42 cellular contexts compared by ENCODE assay signal in genomic region chr4:154441124-154441523, GRCh38. TPM values are rescaled to one million over a fixed set of nuclear protein-coding genes. Genes with fewer than 3 reads are reported as not detected.
"Had no signal": no experiment of that assay in that cellular context is flagged by ENCODE, and none has a peak within 500 bp of the region (broad histone marks: within the 10 kb centered on the region; RNA-seq: fewer than 3 reads in every experiment).

No MANE protein-coding gene starts in this region.

- H3K4me3 Mint-ChIP-seq: activated naive CD4-positive, alpha-beta T cell treated with anti-CD3 and anti-CD28 coated beads for 36 hours; activated naive CD4-positive, alpha-beta T cell treated with anti-CD3 and anti-CD28 coated beads, Interleukin-2, amount 10 ng/mL, durations not matched to agents 7 days and 5 days; activated naive CD4-positive, alpha-beta T cell treated with anti-CD3 and anti-CD28 coated beads, Interleukin-2, amount 50 U/mL, for 24 hours; activated naive CD8-positive, alpha-beta T cell; activated naive CD8-positive, alpha-beta T cell treated with anti-CD3 and anti-CD28 coated beads for 36 hours; activated naive CD8-positive, alpha-beta T cell treated with anti-CD3 and anti-CD28 coated beads, Interleukin-2, amount 10 ng/mL, durations not matched to agents 7 days and 5 days; activated naive CD8-positive, alpha-beta T cell treated with anti-CD3 and anti-CD28 coated beads, Interleukin-2, amount 50 U/mL, for 24 hours; activated T-cell treated with anti-CD3 and anti-CD28 coated beads, Interleukin-2, amount 50 U/mL, for 24 hours; activated T-cell treated with anti-CD3 and anti-CD28 coated beads, Interleukin-2, amount 50 U/mL, for 4 hours; activated T-cell treated with anti-CD3 and anti-CD28 coated beads, Interleukin-2, amount 50 U/mL, for 72 hours; activated T-helper 1 cell treated with anti-CD3 and anti-CD28 coated beads, Interleukin-12 subunit alpha, Interleukin-12 subunit beta, Interleukin-2, Interleukin-4 antibody, amounts not matched to agents 30 ng/mL and 10 ng/mL and 1 ng/mL, durations not matched to agents 14 hours and 24 hours and 36 hours; activated T-helper 17 cell treated with anti-CD3 and anti-CD28 coated beads, Interleukin-2, amount 50 U/mL, for 72 hours; brain; central memory CD8-positive, alpha-beta T cell had no signal

- H3K9me3 Mint-ChIP-seq: activated naive CD4-positive, alpha-beta T cell treated with anti-CD3 and anti-CD28 coated beads for 36 hours; activated naive CD4-positive, alpha-beta T cell treated with anti-CD3 and anti-CD28 coated beads, Interleukin-2, amount 10 ng/mL, durations not matched to agents 7 days and 5 days; activated naive CD4-positive, alpha-beta T cell treated with anti-CD3 and anti-CD28 coated beads, Interleukin-2, amount 50 U/mL, for 24 hours; activated naive CD4-positive, alpha-beta T cell treated with anti-CD3 and anti-CD28 coated beads, Interleukin-2, amount 50 U/mL, for 72 hours; activated naive CD8-positive, alpha-beta T cell treated with anti-CD3 and anti-CD28 coated beads for 36 hours; activated naive CD8-positive, alpha-beta T cell treated with anti-CD3 and anti-CD28 coated beads, Interleukin-2, amount 10 ng/mL, durations not matched to agents 7 days and 5 days; activated naive CD8-positive, alpha-beta T cell treated with anti-CD3 and anti-CD28 coated beads, Interleukin-2, amount 50 U/mL, for 24 hours; activated T-cell treated with anti-CD3 and anti-CD28 coated beads, Interleukin-2, amount 50 U/mL, for 24 hours; activated T-cell treated with anti-CD3 and anti-CD28 coated beads, Interleukin-2, amount 50 U/mL, for 4 hours; activated T-cell treated with anti-CD3 and anti-CD28 coated beads, Interleukin-2, amount 50 U/mL, for 72 hours; activated T-helper 1 cell treated with anti-CD3 and anti-CD28 coated beads, Interleukin-12 subunit alpha, Interleukin-12 subunit beta, Interleukin-2, Interleukin-4 antibody, amounts not matched to agents 30 ng/mL and 10 ng/mL and 1 ng/mL, durations not matched to agents 14 hours and 24 hours and 36 hours; activated T-helper 17 cell treated with anti-CD3 and anti-CD28 coated beads, Interleukin-2, amount 50 U/mL, for 72 hours; activated T-helper 2 cell treated with anti-CD3 and anti-CD28 coated beads, Interferon-gamma antibody, Interleukin-2, Interleukin-4, amounts not matched to agents 10 μg/mL and 5 μg/mL and 100 μg/mL, durations not matched to agents 14 hours and 24 hours and 36 hours; brain; central memory CD8-positive, alpha-beta T cell had no signal

- H3K27ac Mint-ChIP-seq: activated naive CD4-positive, alpha-beta T cell treated with anti-CD3 and anti-CD28 coated beads for 36 hours; activated naive CD4-positive, alpha-beta T cell treated with anti-CD3 and anti-CD28 coated beads, Interleukin-2, amount 10 ng/mL, durations not matched to agents 7 days and 5 days; activated naive CD4-positive, alpha-beta T cell treated with anti-CD3 and anti-CD28 coated beads, Interleukin-2, amount 50 U/mL, for 24 hours; activated naive CD4-positive, alpha-beta T cell treated with anti-CD3 and anti-CD28 coated beads, Interleukin-2, amount 50 U/mL, for 72 hours; activated naive CD8-positive, alpha-beta T cell; activated naive CD8-positive, alpha-beta T cell treated with anti-CD3 and anti-CD28 coated beads for 36 hours; activated naive CD8-positive, alpha-beta T cell treated with anti-CD3 and anti-CD28 coated beads, Interleukin-2, amount 10 ng/mL, durations not matched to agents 7 days and 5 days; activated naive CD8-positive, alpha-beta T cell treated with anti-CD3 and anti-CD28 coated beads, Interleukin-2, amount 50 U/mL, for 24 hours; activated T-cell treated with anti-CD3 and anti-CD28 coated beads, Interleukin-2, amount 50 U/mL, for 24 hours; activated T-cell treated with anti-CD3 and anti-CD28 coated beads, Interleukin-2, amount 50 U/mL, for 72 hours; activated T-helper 1 cell treated with anti-CD3 and anti-CD28 coated beads, Interleukin-12 subunit alpha, Interleukin-12 subunit beta, Interleukin-2, Interleukin-4 antibody, amounts not matched to agents 30 ng/mL and 10 ng/mL and 1 ng/mL, durations not matched to agents 14 hours and 24 hours and 36 hours; activated T-helper 17 cell treated with anti-CD3 and anti-CD28 coated beads, Interleukin-2, amount 50 U/mL, for 72 hours; activated T-helper 2 cell treated with anti-CD3 and anti-CD28 coated beads, Interferon-gamma antibody, Interleukin-2, Interleukin-4, amounts not matched to agents 10 μg/mL and 5 μg/mL and 100 μg/mL, durations not matched to agents 14 hours and 24 hours and 36 hours; brain had no signal

- H3K36me3 ChIP-seq: adrenal gland, ascending aorta, brain microvascular endothelial cell, breast epithelium, cardiac muscle cell had no signal

- FAIRE-seq: astrocyte, bronchial epithelial cell had no signal

- DNase-seq: activated effector memory CD4-positive, alpha-beta T cell treated with anti-CD3 and anti-CD28 coated beads, Interleukin-2, amount 50 U/mL, for 16 hours; activated effector memory CD4-positive, alpha-beta T cell treated with Interleukin-2 at 50 U/mL for 16 hours; activated gamma-delta T cell; activated gamma-delta T cell treated with Interleukin-2 at 50 U/mL for 16 hours; activated naive CD4-positive, alpha-beta T cell; activated naive CD4-positive, alpha-beta T cell treated with anti-CD3 and anti-CD28 coated beads for 36 hours; activated naive CD4-positive, alpha-beta T cell treated with anti-CD3 and anti-CD28 coated beads, Interleukin-2, amount 10 ng/mL, durations not matched to agents 7 days and 5 days; activated naive CD4-positive, alpha-beta T cell treated with anti-CD3 and anti-CD28 coated beads, Interleukin-2, amount 50 U/mL, for 16 hours; activated naive CD4-positive, alpha-beta T cell treated with Interleukin-2 at 50 U/mL for 16 hours; activated naive CD8-positive, alpha-beta T cell treated with anti-CD3 and anti-CD28 coated beads for 36 hours; activated naive CD8-positive, alpha-beta T cell treated with anti-CD3 and anti-CD28 coated beads, Interleukin-2, amount 10 ng/mL, durations not matched to agents 7 days and 5 days; activated naive CD8-positive, alpha-beta T cell treated with anti-CD3 and anti-CD28 coated beads, Interleukin-2, amount 50 U/mL, for 24 hours; activated T-cell treated with anti-CD3 and anti-CD28 coated beads, Interleukin-2, amount 50 U/mL, for 1 hour; activated T-cell treated with anti-CD3 and anti-CD28 coated beads, Interleukin-2, amount 50 U/mL, for 24 hours; activated T-cell treated with anti-CD3 and anti-CD28 coated beads, Interleukin-2, amount 50 U/mL, for 4 hours; activated T-cell treated with anti-CD3 and anti-CD28 coated beads, Interleukin-2, amount 50 U/mL, for 48 hours; activated T-cell treated with anti-CD3 and anti-CD28 coated beads, Interleukin-2, amount 50 U/mL, for 72 hours; adrenal gland; amniotic stem cell; amygdala; anterior cingulate cortex; aorta; body of pancreas; brain microvascular endothelial cell; caudate nucleus; central memory CD4-positive, alpha-beta T cell; cerebellar nuclear complex had no signal

- H3K4me1 Mint-ChIP-seq: activated naive CD4-positive, alpha-beta T cell treated with anti-CD3 and anti-CD28 coated beads, Interleukin-2, amount 10 ng/mL, durations not matched to agents 7 days and 5 days; activated naive CD4-positive, alpha-beta T cell treated with anti-CD3 and anti-CD28 coated beads, Interleukin-2, amount 50 U/mL, for 24 hours; activated naive CD8-positive, alpha-beta T cell treated with anti-CD3 and anti-CD28 coated beads for 36 hours; activated naive CD8-positive, alpha-beta T cell treated with anti-CD3 and anti-CD28 coated beads, Interleukin-2, amount 10 ng/mL, durations not matched to agents 7 days and 5 days; activated naive CD8-positive, alpha-beta T cell treated with anti-CD3 and anti-CD28 coated beads, Interleukin-2, amount 50 U/mL, for 24 hours; activated T-helper 17 cell treated with anti-CD3 and anti-CD28 coated beads, Interleukin-2, amount 50 U/mL, for 72 hours; brain; central memory CD8-positive, alpha-beta T cell had no signal

- ATAC-seq: activated naive CD4-positive, alpha-beta T cell treated with anti-CD3 and anti-CD28 coated beads, Interleukin-2, amount 50 U/mL, for 72 hours; activated naive CD8-positive, alpha-beta T cell treated with anti-CD3 and anti-CD28 coated beads, Interleukin-2, amount 50 U/mL, for 24 hours; activated T-cell treated with anti-CD3 and anti-CD28 coated beads, Interleukin-2, amount 50 U/mL, for 4 hours; activated T-cell treated with anti-CD3 and anti-CD28 coated beads, Interleukin-2, amount 50 U/mL, for 72 hours; activated T-helper 17 cell treated with anti-CD3 and anti-CD28 coated beads, Interleukin-2, amount 50 U/mL, for 72 hours; body of pancreas had no signal

- H3K36me3 Mint-ChIP-seq: activated naive CD4-positive, alpha-beta T cell treated with anti-CD3 and anti-CD28 coated beads, Interleukin-2, amount 10 ng/mL, durations not matched to agents 7 days and 5 days; activated naive CD4-positive, alpha-beta T cell treated with anti-CD3 and anti-CD28 coated beads, Interleukin-2, amount 50 U/mL, for 24 hours; activated naive CD4-positive, alpha-beta T cell treated with anti-CD3 and anti-CD28 coated beads, Interleukin-2, amount 50 U/mL, for 72 hours; activated naive CD8-positive, alpha-beta T cell; activated naive CD8-positive, alpha-beta T cell treated with anti-CD3 and anti-CD28 coated beads for 36 hours; activated naive CD8-positive, alpha-beta T cell treated with anti-CD3 and anti-CD28 coated beads, Interleukin-2, amount 10 ng/mL, durations not matched to agents 7 days and 5 days; brain had no signal

- H3K27ac ChIP-seq: adrenal gland, ascending aorta, body of pancreas, brain microvascular endothelial cell, breast epithelium, cardiac muscle cell had no signal

- H3K4me3 ChIP-seq: adrenal gland, ascending aorta, body of pancreas, breast epithelium, cardiac muscle cell had no signal

- H3K9me3 ChIP-seq: adrenal gland, ascending aorta, body of pancreas, breast epithelium had no signal

- H3K27me3 Mint-ChIP-seq: activated naive CD4-positive, alpha-beta T cell treated with anti-CD3 and anti-CD28 coated beads, Interleukin-2, amount 10 ng/mL, durations not matched to agents 7 days and 5 days; central memory CD8-positive, alpha-beta T cell had no signal

- H3K4me1 ChIP-seq: adrenal gland, ascending aorta, body of pancreas, breast epithelium had no signal

- H3K27me3 ChIP-seq: adrenal gland, ascending aorta, body of pancreas, brain microvascular endothelial cell, breast epithelium had no signal

RNA-seq across cellular contexts. Expression of gene DCHS2, which starts 50.5 kb away (rescaled TPM):
- total RNA-seq: activated naive CD4-positive, alpha-beta T cell treated with anti-CD3 and anti-CD28 coated beads for 36 hours; activated naive CD4-positive, alpha-beta T cell treated with anti-CD3 and anti-CD28 coated beads, Interleukin-2, amount 50 U/mL, for 72 hours; activated naive CD8-positive, alpha-beta T cell treated with anti-CD3 and anti-CD28 coated beads for 36 hours; activated T-cell treated with anti-CD3 and anti-CD28 coated beads, Interleukin-2, amount 50 U/mL, for 72 hours; activated T-helper 1 cell treated with anti-CD3 and anti-CD28 coated beads, Interleukin-12 subunit alpha, Interleukin-12 subunit beta, Interleukin-2, Interleukin-4 antibody, amounts not matched to agents 30 ng/mL and 10 ng/mL and 1 ng/mL, durations not matched to agents 14 hours and 24 hours and 36 hours; activated T-helper 17 cell treated with anti-CD3 and anti-CD28 coated beads, Interleukin-2, amount 50 U/mL, for 72 hours; activated T-helper 2 cell treated with anti-CD3 and anti-CD28 coated beads, Interferon-gamma antibody, Interleukin-2, Interleukin-4, amounts not matched to agents 10 μg/mL and 5 μg/mL and 100 μg/mL, durations not matched to agents 14 hours and 24 hours and 36 hours; ascending aorta; bronchial epithelial cell; cardiac septum; chondrocyte had no signal
- polyA plus RNA-seq: cardiac muscle cell had no signal
